In genomic region chr18:13775058-13775457, GRCh38 we compare ENCODE assay signal across 23 cellular contexts. TPM values are rescaled to one million over a fixed set of nuclear protein-coding genes. Genes with fewer than 3 reads are reported as not detected.
DNase-seq lines count a peak whose midpoint lies in the region; ATAC-seq, FAIRE-seq and TF ChIP-seq lines count a peak whose summit lies in the region.
"Had no signal": no experiment of that assay in that cellular context is flagged by ENCODE, and none has a peak within 500 bp of the region (broad histone marks: within the 10 kb centered on the region; RNA-seq: fewer than 3 reads in every experiment).

No MANE protein-coding gene starts in this region.

- peaks cover 13% of the 10 kb centered on the region for H3K9me3 Mint-ChIP-seq in GM23338
- peaks cover 0 to 13% of the 10 kb centered on the region in 2 donors for H3K9me3 Mint-ChIP-seq in activated naive CD4-positive, alpha-beta T cell treated with anti-CD3 and anti-CD28 coated beads, Interleukin-2, amount 50 U/mL, for 72 hours
- H3K9me3 Mint-ChIP-seq: HFFc6 had no signal

- H3K18ac ChIP-seq in H1 (ENCODE audit: extremely low read depth, low read length): 0 out of 2 replicates have a peak overlapping the region, but pooled peaks have one; percentile 60

- H4K8ac ChIP-seq in H1 (ENCODE audit: extremely low read depth, insufficient read depth, low read length): no peak overlapping the region

- H2AK5ac ChIP-seq in H1 (ENCODE audit: low read depth, low read length): no peak overlapping the region

- H3K27me3 ChIP-seq in GM23338 (ENCODE audit: insufficient read depth): no peaks in the 10 kb centered on the region
- H3K27me3 ChIP-seq in H1 (replicated peaks in 1 of 4; ENCODE audit: control insufficient read depth in 3 of 4, extremely low read depth in 1 of 4, insufficient read depth in 3 of 4, low read length in 3 of 4): no peaks in the 10 kb centered on the region
- no peaks in the 10 kb centered on the region for H3K27me3 ChIP-seq in osteoblast (ENCODE audit: insufficient read depth, low read length)

- peak overlapping the region; percentile 37 for H3K27ac Mint-ChIP-seq in GM23338
- H3K27ac Mint-ChIP-seq in activated naive CD4-positive, alpha-beta T cell treated with anti-CD3 and anti-CD28 coated beads, Interleukin-2, amount 50 U/mL, for 72 hours: no peak overlapping the region
- H3K27ac Mint-ChIP-seq: CD4-positive, alpha-beta T cell; HFFc6 had no signal

- peaks cover 3% of the 10 kb centered on the region for H3K27me3 Mint-ChIP-seq in GM23338 (ENCODE audit: insufficient read depth, low read depth, poor library complexity)

- H2BK20ac ChIP-seq in H1 (ENCODE audit: low read length): no peak overlapping the region; the same call in 1 of the 2 replicates

- H4K20me1 ChIP-seq in GM23338 (replicated peaks; ENCODE audit: insufficient read depth) (no peaks in the 10 kb centered on the region), H1 (replicated peaks in 1 of 2; ENCODE audit: control insufficient read depth in 1 of 2, insufficient read depth in 2 of 2, low read length in 2 of 2) (no peaks in the 10 kb centered on the region), osteoblast (ENCODE audit: insufficient read depth, low read length) (no peaks in the 10 kb centered on the region)

- no peak for FAIRE-seq in H1 (lab: Jason Lieb, UNC)
- FAIRE-seq: A549, D721Med, GM12891, GM18507 had no signal

- no peaks in the 10 kb centered on the region for H3K23me2 ChIP-seq in H1 (ENCODE audit: low read depth, low read length)

- peak overlapping the region; percentile 68; the same call in 1 of the 2 replicates for H2BK5ac ChIP-seq in H1 (ENCODE audit: low read depth, low read length)

- peak overlapping the region; percentile 95 for H2AFZ ChIP-seq in GM23338
- H2AFZ ChIP-seq in H1 (ENCODE audit: low read length): peak overlapping the region; percentile 84; the same call in 1 of the 2 replicates
- no peak overlapping the region for H2AFZ ChIP-seq in osteoblast (ENCODE audit: low read length)

- H3K14ac ChIP-seq in H1 (ENCODE audit: insufficient read length): no peak overlapping the region

- ATAC-seq in GM23338 (peak; percentile 58; the same call in 2 of the 3 replicates), GM21529 (IDR thresholded peaks at IDR 0.05; ENCODE audit: unreplicated experiment) (no peak)
- ATAC-seq in activated naive CD4-positive, alpha-beta T cell treated with anti-CD3 and anti-CD28 coated beads, Interleukin-2, amount 50 U/mL, for 72 hours: no peak
- ATAC-seq: A549 had no signal

- H3K9me3 ChIP-seq in H1 (ENCODE audit: insufficient read depth in 2 of 2, low read depth in 1 of 2, low read length in 1 of 2): no peaks in the 10 kb centered on the region; a peak in 1 of 4 replicates
- H3K9me3 ChIP-seq in osteoblast (ENCODE audit: low read depth, low read length): no peaks in the 10 kb centered on the region
- H3K9me3 ChIP-seq: A549, HAP-1 had no signal

- H3K79me2 ChIP-seq in GM23338 (replicated peaks; ENCODE audit: insufficient read depth): no peaks in the 10 kb centered on the region
- H3K79me2 ChIP-seq in H1 (ENCODE audit: control insufficient read depth in 1 of 2, insufficient read depth in 2 of 2, low read length in 2 of 2): no peaks in the 10 kb centered on the region
- no peaks in the 10 kb centered on the region for H3K79me2 ChIP-seq in osteoblast (ENCODE audit: insufficient read depth, low read length)

- no peak overlapping the region for H3K27ac ChIP-seq in GM23338 (ENCODE audit: low read depth)
- no peak overlapping the region for H3K27ac ChIP-seq in H1 (ENCODE audit: low read depth, low read length)
- H3K27ac ChIP-seq in osteoblast (ENCODE audit: low read depth, low read length): no peak overlapping the region
- H3K27ac ChIP-seq: A549, C4-2B had no signal

- H3K4me2 ChIP-seq in GM23338 (peak overlapping the region; percentile 46), H1 (ENCODE audit: insufficient read depth in 1 of 2, low read depth in 2 of 2, low read length in 2 of 2) (peak overlapping the region in 1 of 2 experiments; percentile 45; a peak in 1 of 4 replicates), osteoblast (ENCODE audit: insufficient read depth, low read length) (no peak overlapping the region)
- H3K4me2 ChIP-seq: A549 had no signal

- no peak for TF ChIP-seq POLR2A in H1 (IDR thresholded peaks at IDR 0.05; ENCODE audit: control extremely low read depth in 1 of 2, low read depth in 2 of 2, low read length in 2 of 2)

- no peak overlapping the region for H2BK15ac ChIP-seq in H1 (ENCODE audit: low read length)

- peaks cover 6% of the 10 kb centered on the region; the same call in 1 of the 2 replicates for H3K9me2 ChIP-seq in GM23338 (ENCODE audit: insufficient read depth)

- no peak overlapping the region for H2BK12ac ChIP-seq in H1 (ENCODE audit: low read depth, low read length)

- no peak overlapping the region for H3K4ac ChIP-seq in H1 (replicated peaks; ENCODE audit: insufficient read length, low read depth, low read length)

- 0 out of 2 replicates have a peak, but pooled peaks cover 5% of the 10 kb centered on the region for H3K36me3 ChIP-seq in GM23338 (ENCODE audit: insufficient read depth)
- no peaks in the 10 kb centered on the region for H3K36me3 ChIP-seq in H1 (ENCODE audit: control insufficient read depth in 2 of 4, insufficient read depth in 4 of 4, low read length in 3 of 4)
- no peaks in the 10 kb centered on the region for H3K36me3 ChIP-seq in osteoblast (ENCODE audit: insufficient read depth, low read length)
- H3K36me3 ChIP-seq: HAP-1 had no signal

- no peak overlapping the region for H3K4me3 ChIP-seq in GM23338
- no peak overlapping the region for H3K4me3 ChIP-seq in H1 (ENCODE audit: extremely low read depth in 1 of 4, insufficient read depth in 2 of 4, low read depth in 3 of 4, low read length in 4 of 4)
- H3K4me3 ChIP-seq in osteoblast (ENCODE audit: insufficient read depth, low read length): no peak overlapping the region
- H3K4me3 ChIP-seq: A549, HAP-1 had no signal

- peaks cover 13% of the 10 kb centered on the region for H3K4me1 Mint-ChIP-seq in GM23338
- H3K4me1 Mint-ChIP-seq: CD8-positive, alpha-beta memory T cell had no signal

- POLR2A ChIA-PET in H1 (lab: Charles Lee; ENCODE audit: partially characterized antibody): interaction anchor here (1.7 kb wide), 1 partner anchor 10 kb away, joined by 4 read pairs; no protein-coding TSS in a partner anchor

- peak overlapping the region; percentile 24 for H2BK120ac ChIP-seq in H1 (replicated peaks; ENCODE audit: low read depth, low read length)

- TF ChIP-seq EP300 in H1 (IDR thresholded peaks at IDR 0.05; ENCODE audit: borderline replicate concordance in 1 of 2, low read depth in 2 of 2, low read length in 2 of 2): no peak

- H4K91ac ChIP-seq in H1 (replicated peaks; ENCODE audit: insufficient read length, low read length): no peak overlapping the region

- DNase-seq in GM23338 (ENCODE audit: low spot score) (peak; percentile 11), H1 (ENCODE audit: low read depth in 1 of 2, low spot score in 2 of 2) (no peak), osteoblast (ENCODE audit: insufficient read length, low spot score, missing footprints) (peak; percentile 19), AG20443 (ENCODE audit: low spot score) (no peak)
- DNase-seq in activated naive CD4-positive, alpha-beta T cell treated with anti-CD3 and anti-CD28 coated beads, Interleukin-2, amount 50 U/mL, for 72 hours (ENCODE audit: low spot score in 2 of 2): no peak
- DNase-seq: 8988T; ACHN; CD4-positive, alpha-beta T cell; CD8-positive, alpha-beta memory T cell; DMS 273 treated with DMSO at 0.1 percent for 48 hours; DMS79; EL; GF-D8; HFFc6 had no signal

- H3K4me1 ChIP-seq in GM23338 (ENCODE audit: insufficient read depth) (peaks cover 12% of the 10 kb centered on the region), H1 (replicated peaks in 1 of 4; ENCODE audit: control insufficient read depth in 3 of 4, insufficient read depth in 4 of 4, low read length in 3 of 4) (peaks cover 0 to 11% (median 0%) of the 10 kb centered on the region in 4 experiments; a peak in 4 of 7 replicates), osteoblast (ENCODE audit: insufficient read depth, low read length) (no peaks in the 10 kb centered on the region)
- H3K4me1 ChIP-seq: A549, HAP-1 had no signal

- TF ChIP-seq CTCF in GM23338 (conservative IDR thresholded peaks at IDR 0.05; ENCODE audit: low read depth in 2 of 2): no peak
- TF ChIP-seq CTCF in H1 (IDR thresholded peaks at IDR 0.05; ENCODE audit: control extremely low read depth in 1 of 3, insufficient read depth in 1 of 3, low read depth in 1 of 3, low read length in 3 of 3): no peak
- no peak for TF ChIP-seq CTCF in osteoblast (IDR thresholded peaks at IDR 0.05; ENCODE audit: extremely low read depth, low read depth, low read length)

- no peaks in the 10 kb centered on the region for H3K79me1 ChIP-seq in H1 (ENCODE audit: low read depth, low read length)

- H3K56ac ChIP-seq in H1 (replicated peaks; ENCODE audit: insufficient read length, low read depth, low read length): no peak overlapping the region

- H3F3A ChIP-seq in GM23338 (replicated peaks; ENCODE audit: low read depth): no peaks in the 10 kb centered on the region

- TF ChIP-seq RAD21 in H1 (IDR thresholded peaks at IDR 0.05 in 1 of 2, conservative IDR thresholded peaks at IDR 0.05 in 1 of 2; ENCODE audit: low read depth in 2 of 2, low read length in 2 of 2): no peak

- no peak overlapping the region for H4K5ac ChIP-seq in H1 (ENCODE audit: insufficient read length, low read depth, low read length)

- no peak overlapping the region for H3K4me3 Mint-ChIP-seq in GM23338
- H3K4me3 Mint-ChIP-seq: CD4-positive, alpha-beta T cell; CD8-positive, alpha-beta memory T cell; HFFc6 had no signal

- 63% methylated on average over 3 of the region's 3 CpGs; no CpG with 5 or more reads in 1 of the 2 experiments for WGBS in H1 (ENCODE audit: extremely low coverage in 1 of 2, insufficient coverage in 1 of 2, insufficient read length in 1 of 2, insufficient replicate concordance in 2 of 2, low coverage in 1 of 2, low lambda C conversion rate in 2 of 2, missing lambda C conversion rate in 1 of 2), 2 experiments

- CTCF ChIA-PET in H1 (lab: Charles Lee; ENCODE audit: partially characterized antibody): interaction anchor here (1.9 kb wide), 1 partner anchor 38 kb away, joined by 6 read pairs; no protein-coding TSS in a partner anchor

- no peak overlapping the region for H3K23ac ChIP-seq in H1 (ENCODE audit: insufficient read length)

- no peaks in the 10 kb centered on the region for H3K36me3 Mint-ChIP-seq in GM23338 (ENCODE audit: low read depth)
- no peaks in the 10 kb centered on the region for H3K36me3 Mint-ChIP-seq in activated naive CD4-positive, alpha-beta T cell treated with anti-CD3 and anti-CD28 coated beads, Interleukin-2, amount 50 U/mL, for 72 hours

- H3K9ac ChIP-seq in H1 (replicated peaks in 1 of 4; ENCODE audit: extremely low read depth in 1 of 4, low read depth in 3 of 4, low read length in 3 of 4): no peak overlapping the region

RNA-seq across cellular contexts. Expression of gene RNMT, which starts 48.6 kb away (rescaled TPM):
- 40.7 and 42.7 TPM in 2 replicates for total RNA-seq in GM23338 (2014; rRNA removed; shearing (Covaris generic))
- polyA plus RNA-seq in GM23338 (2016; fragmentation: Nextera tagmentation; extraction: Ambion mirVana) (181 and 188 TPM in 2 replicates), H1 (2011; rRNA removed) (16.9 and 25.3 TPM in 2 replicates)
- 59.6 and 63.5 TPM in 2 replicates for total RNA-seq in H1 (2021; fragmentation: NEBNext Ultra II Directional; extraction: Animal tissue kit (Norgen Biotek cat#: 25700))
- 22.5 TPM for polyA plus RNA-seq in H1 (2011; cell fraction: cytosol; rRNA removed)
- 18.6 TPM for polyA plus RNA-seq in H1 (2011; cell fraction: nucleus; rRNA removed)
- 31.0 to 50.4 TPM (median 33.3 TPM) in 4 replicates for polyA plus RNA-seq in H1 (2012, experiment 1 of 2)
- polyA plus RNA-seq in H1 (2012, experiment 2 of 2): 2.5 TPM
- polyA plus RNA-seq in H1 (2013, experiment 1 of 2): 42.3 TPM
- polyA plus RNA-seq in H1 (2013, experiment 2 of 2): 45.0 TPM
- 16.6 and 24.5 TPM in 2 replicates for polyA minus RNA-seq in H1 (2011; rRNA and poly(A)+ RNA removed)
- polyA minus RNA-seq in H1 (2011; cell fraction: cytosol; rRNA and poly(A)+ RNA removed): 14.2 TPM
- 16.2 TPM for polyA minus RNA-seq in H1 (2011; cell fraction: nucleus; rRNA and poly(A)+ RNA removed)
- 35.7 and 35.8 TPM in 2 replicates for total RNA-seq in osteoblast
- total RNA-seq in activated naive CD4-positive, alpha-beta T cell treated with anti-CD3 and anti-CD28 coated beads, Interleukin-2, amount 50 U/mL, for 72 hours: 10 to 100 TPM; 30.7 to 65.3 TPM

RNA-seq across cellular contexts. Expression of gene FAM210A, which starts 48.7 kb away (rescaled TPM):
- 17.3 and 17.9 TPM in 2 replicates for total RNA-seq in GM23338 (2014; rRNA removed; shearing (Covaris generic))
- 13.1 and 17.2 TPM in 2 replicates for polyA plus RNA-seq in GM23338 (2016; fragmentation: Nextera tagmentation; extraction: Ambion mirVana)
- total RNA-seq in H1 (2021; fragmentation: NEBNext Ultra II Directional; extraction: Animal tissue kit (Norgen Biotek cat#: 25700)): 25.4 and 27.2 TPM in 2 replicates
- polyA plus RNA-seq in H1 (2011; rRNA removed): 7.9 and 8.2 TPM in 2 replicates
- polyA plus RNA-seq in H1 (2011; cell fraction: cytosol; rRNA removed): 12.2 TPM
- polyA plus RNA-seq in H1 (2011; cell fraction: nucleus; rRNA removed): 5.8 TPM
- polyA plus RNA-seq in H1 (2012, experiment 1 of 2): 12.9 to 17.3 TPM (median 15.1 TPM) in 4 replicates
- 2.4 TPM for polyA plus RNA-seq in H1 (2012, experiment 2 of 2)
- polyA plus RNA-seq in H1 (2013, experiment 1 of 2): 11.7 TPM
- 12.8 TPM for polyA plus RNA-seq in H1 (2013, experiment 2 of 2)
- 22.1 and 34.7 TPM in 2 replicates for polyA minus RNA-seq in H1 (2011; rRNA and poly(A)+ RNA removed)
- polyA minus RNA-seq in H1 (2011; cell fraction: cytosol; rRNA and poly(A)+ RNA removed): 12.8 TPM
- 15.0 TPM for polyA minus RNA-seq in H1 (2011; cell fraction: nucleus; rRNA and poly(A)+ RNA removed)
- total RNA-seq in osteoblast: 18.0 and 24.6 TPM in 2 replicates
- 10 to 100 TPM; 22.4 to 51.7 TPM for total RNA-seq in activated naive CD4-positive, alpha-beta T cell treated with anti-CD3 and anti-CD28 coated beads, Interleukin-2, amount 50 U/mL, for 72 hours

RNA-seq across cellular contexts. Expression of gene MC5R, which starts 48.9 kb away (rescaled TPM):
- total RNA-seq in GM23338 (2014; rRNA removed; shearing (Covaris generic)): 0.54 TPM in 1 of 2 replicates, not detected in the other
- polyA plus RNA-seq in GM23338 (2016; fragmentation: Nextera tagmentation; extraction: Ambion mirVana) (0.11 and 0.21 TPM in 2 replicates), H1 (2011; rRNA removed) (1.1 and 1.4 TPM in 2 replicates)
- total RNA-seq in H1 (2021; fragmentation: NEBNext Ultra II Directional; extraction: Animal tissue kit (Norgen Biotek cat#: 25700)): 0.31 and 0.37 TPM in 2 replicates
- polyA plus RNA-seq in H1 (2011; cell fraction: cytosol; rRNA removed): 0.71 TPM
- polyA plus RNA-seq in H1 (2011; cell fraction: nucleus; rRNA removed): 0.67 TPM
- polyA plus RNA-seq in H1 (2012, experiment 1 of 2): 0.31 to 0.81 TPM (median 0.49 TPM) in 4 replicates
- polyA plus RNA-seq in H1 (2012, experiment 2 of 2): 0.39 TPM
- 0.24 TPM for polyA plus RNA-seq in H1 (2013, experiment 1 of 2)
- polyA plus RNA-seq in H1 (2013, experiment 2 of 2): 0.18 TPM
- polyA minus RNA-seq in H1 (2011; rRNA and poly(A)+ RNA removed): 1.7 and 1.8 TPM in 2 replicates
- polyA minus RNA-seq in H1 (2011; cell fraction: cytosol; rRNA and poly(A)+ RNA removed): not detected
- polyA minus RNA-seq in H1 (2011; cell fraction: nucleus; rRNA and poly(A)+ RNA removed): 1.00 TPM
- total RNA-seq in osteoblast: 0.36 and 0.59 TPM in 2 replicates
- total RNA-seq in activated naive CD4-positive, alpha-beta T cell treated with anti-CD3 and anti-CD28 coated beads, Interleukin-2, amount 50 U/mL, for 72 hours: not detected
- total RNA-seq: CD4-positive, alpha-beta T cell; CD8-positive, alpha-beta memory T cell; G401; HFFc6 had no signal
- polyA plus RNA-seq: A549; BJ; CD8-positive, alpha-beta memory T cell had no signal

Comparison
In these comparisons a context has a peak if more than half of its experiments do, and no peak if none do; other contexts are left out.
1. DNase-seq: peak in GM23338 (single experiment) and osteoblast (single experiment); none in H1 (0 of 2), activated naive CD4-positive, alpha-beta T cell treated with anti-CD3 and anti-CD28 coated beads, Interleukin-2, amount 50 U/mL, for 72 hours (0 of 2) and AG20443 (single experiment).